16 cellular contexts compared by ENCODE assay signal in genomic region chr3:144502398-144502797, GRCh38.
DNase-seq lines count a peak whose midpoint lies in the region; ATAC-seq, FAIRE-seq and TF ChIP-seq lines count a peak whose summit lies in the region.
"Had no signal": no experiment of that assay in that cellular context is flagged by ENCODE, and none has a peak within 500 bp of the region (broad histone marks: within the 10 kb centered on the region; RNA-seq: fewer than 3 reads in every experiment).

No MANE protein-coding gene starts in this region.

- no peaks in the 10 kb centered on the region for H3K79me1 ChIP-seq in H1 (ENCODE audit: low read depth, low read length)

- no peak for TF ChIP-seq RAD21 in H1 (IDR thresholded peaks at IDR 0.05 in 1 of 2, conservative IDR thresholded peaks at IDR 0.05 in 1 of 2; ENCODE audit: low read depth in 2 of 2, low read length in 2 of 2)

- no peak overlapping the region for H2BK120ac ChIP-seq in H1 (replicated peaks; ENCODE audit: low read depth, low read length)

- peaks cover 20% of the 10 kb centered on the region for H3F3A ChIP-seq in neural progenitor cell (ENCODE audit: low read depth)

- H3K36me3 ChIP-seq in H1 (ENCODE audit: control insufficient read depth in 2 of 4, insufficient read depth in 4 of 4, low read length in 3 of 4) (no peaks in the 10 kb centered on the region), neural progenitor cell (no peaks in the 10 kb centered on the region)
- no peaks in the 10 kb centered on the region for H3K36me3 ChIP-seq in naive thymus-derived CD4-positive, alpha-beta T cell (ENCODE audit: control insufficient read depth in 2 of 3, insufficient read depth in 3 of 3, low read length in 3 of 3)
- H3K36me3 ChIP-seq: BE2C, HAP-1 had no signal

- intact Hi-C loops in naive thymus-derived CD4-positive, alpha-beta T cell (cut with micrococcal nuclease) = no loop called here

- no peaks in the 10 kb centered on the region; a peak in 1 of 4 replicates for H3K9me3 ChIP-seq in H1 (ENCODE audit: insufficient read depth in 2 of 2, low read depth in 1 of 2, low read length in 1 of 2)
- no peaks in the 10 kb centered on the region for H3K9me3 ChIP-seq in neural progenitor cell (ENCODE audit: low read depth)
- H3K9me3 ChIP-seq in naive thymus-derived CD4-positive, alpha-beta T cell (ENCODE audit: control insufficient read depth in 2 of 3, low read length in 3 of 3) = no peaks in the 10 kb centered on the region
- H3K9me3 ChIP-seq: BE2C had no signal

- H2BK5ac ChIP-seq in H1 (ENCODE audit: low read depth, low read length) = no peak overlapping the region

- H2AFZ ChIP-seq in H1 (ENCODE audit: low read length) = peak overlapping the region; percentile 83
- H2AFZ ChIP-seq in neural progenitor cell (replicated peaks) = no peak overlapping the region

- no peak for TF ChIP-seq POLR2A in H1 (IDR thresholded peaks at IDR 0.05; ENCODE audit: control extremely low read depth in 1 of 2, low read depth in 2 of 2, low read length in 2 of 2)

- H3K27ac ChIP-seq in H1 (ENCODE audit: low read depth, low read length) (no peak overlapping the region), neural progenitor cell (peak overlapping the region; percentile 71)
- no peak overlapping the region for H3K27ac ChIP-seq in naive thymus-derived CD4-positive, alpha-beta T cell (ENCODE audit: low read depth, low read length)
- H3K27ac ChIP-seq: C4-2B had no signal

- H3K4ac ChIP-seq in H1 (replicated peaks; ENCODE audit: insufficient read length, low read depth, low read length) = no peak overlapping the region

- H4K8ac ChIP-seq in H1 (ENCODE audit: extremely low read depth, insufficient read depth, low read length) = no peak overlapping the region

- H4K20me1 ChIP-seq in H1 (replicated peaks in 1 of 2; ENCODE audit: control insufficient read depth in 1 of 2, insufficient read depth in 2 of 2, low read length in 2 of 2) (no peaks in the 10 kb centered on the region), neural progenitor cell (ENCODE audit: low read depth) (no peaks in the 10 kb centered on the region)

- no peak for TF ChIP-seq EP300 in H1 (IDR thresholded peaks at IDR 0.05; ENCODE audit: borderline replicate concordance in 1 of 2, low read depth in 2 of 2, low read length in 2 of 2)

- WGBS in H1 (ENCODE audit: extremely low coverage in 1 of 2, insufficient coverage in 1 of 2, insufficient read length in 1 of 2, insufficient replicate concordance in 2 of 2, low coverage in 1 of 2, low lambda C conversion rate in 2 of 2, missing lambda C conversion rate in 1 of 2), 2 experiments = 80% methylated on average over 4 of the region's 4 CpGs; no CpG with 5 or more reads in 1 of the 2 experiments

- CTCF ChIA-PET in H1 (lab: Charles Lee; ENCODE audit: partially characterized antibody) = no interaction called here
- CTCF ChIA-PET in naive thymus-derived CD4-positive, alpha-beta T cell (lab: Charles Lee) = no interaction called here

- H2AK5ac ChIP-seq in H1 (ENCODE audit: low read depth, low read length) = no peak overlapping the region

- H3K4me3 ChIP-seq in H1 (ENCODE audit: extremely low read depth in 1 of 4, insufficient read depth in 2 of 4, low read depth in 3 of 4, low read length in 4 of 4) (no peak overlapping the region), neural progenitor cell (peak overlapping the region; percentile 5)
- no peak overlapping the region for H3K4me3 ChIP-seq in naive thymus-derived CD4-positive, alpha-beta T cell (ENCODE audit: low read length)
- H3K4me3 ChIP-seq: HAP-1 had no signal

- DNase-seq in G401 (ENCODE audit: low spot score) = peak; percentile 38
- peak; percentile 5 for DNase-seq in NCI-H446 treated with DMSO at 0.1 percent for 48 hours (lab: John Stamatoyannopoulos, UW)
- DNase-seq in H1 (ENCODE audit: low read depth in 1 of 2, low spot score in 2 of 2) = no peak
- DNase-seq in neural progenitor cell (ENCODE audit: low spot score) = peak; percentile 88
- DNase-seq in GM19240 (ENCODE audit: insufficient read length, low spot score) = no peak
- no peak for DNase-seq in pons (ENCODE audit: low spot score)
- no peak for DNase-seq in naive thymus-derived CD4-positive, alpha-beta T cell
- DNase-seq: BE2C; CD4-positive, alpha-beta memory T cell; COR-L47; DND-41 had no signal

- H3K23ac ChIP-seq in H1 (ENCODE audit: insufficient read length) = no peak overlapping the region

- H3K56ac ChIP-seq in H1 (replicated peaks; ENCODE audit: insufficient read length, low read depth, low read length) = no peak overlapping the region

- no peaks in the 10 kb centered on the region for H3K27me3 ChIP-seq in H1 (replicated peaks in 1 of 4; ENCODE audit: control insufficient read depth in 3 of 4, extremely low read depth in 1 of 4, insufficient read depth in 3 of 4, low read length in 3 of 4)
- H3K27me3 ChIP-seq in neural progenitor cell = no peaks in the 10 kb centered on the region
- H3K27me3 ChIP-seq in naive thymus-derived CD4-positive, alpha-beta T cell (ENCODE audit: control insufficient read depth in 2 of 2, insufficient read depth in 2 of 2, low read length in 2 of 2) = no peaks in the 10 kb centered on the region
- H3K27me3 ChIP-seq: BE2C had no signal

- no peak overlapping the region for H3K14ac ChIP-seq in H1 (ENCODE audit: insufficient read length)

- H3K18ac ChIP-seq in H1 (ENCODE audit: extremely low read depth, low read length) = no peak overlapping the region

- no peak overlapping the region for H3K4me2 ChIP-seq in H1 (ENCODE audit: insufficient read depth in 1 of 2, low read depth in 2 of 2, low read length in 2 of 2)
- peak overlapping the region; percentile 64 for H3K4me2 ChIP-seq in neural progenitor cell

- H2BK15ac ChIP-seq in H1 (ENCODE audit: low read length) = no peak overlapping the region

- H3K4me3 Mint-ChIP-seq in neural progenitor cell = peak overlapping the region; percentile 33
- no peak overlapping the region for H3K4me3 Mint-ChIP-seq in stimulated activated memory B cell treated with anti-CD40 and anti-IgM and Interleukin-4, amounts not matched to agents 10 μg/mL and 1 μg/mL and 100 μg/mL, for 72 hours
- H3K4me3 Mint-ChIP-seq in naive thymus-derived CD4-positive, alpha-beta T cell = no peak overlapping the region
- H3K4me3 Mint-ChIP-seq: CD4-positive, alpha-beta memory T cell; IgD-negative memory B cell had no signal

- POLR2A ChIA-PET in H1 (lab: Charles Lee; ENCODE audit: partially characterized antibody) = no interaction called here
- POLR2A ChIA-PET in naive thymus-derived CD4-positive, alpha-beta T cell (lab: Charles Lee) = no interaction called here

- in situ Hi-C loops in G401 (cut with HindIII; ENCODE audit: low sequenced_read_pairs) = no loop called here

- no peaks in the 10 kb centered on the region for H3K9me3 Mint-ChIP-seq in neural progenitor cell
- peaks cover 2% of the 10 kb centered on the region for H3K9me3 Mint-ChIP-seq in stimulated activated memory B cell treated with anti-CD40 and anti-IgM and Interleukin-4, amounts not matched to agents 10 μg/mL and 1 μg/mL and 100 μg/mL, for 72 hours
- no peaks in the 10 kb centered on the region for H3K9me3 Mint-ChIP-seq in naive thymus-derived CD4-positive, alpha-beta T cell

- H3K36me3 Mint-ChIP-seq in neural progenitor cell = no peaks in the 10 kb centered on the region
- no peaks in the 10 kb centered on the region for H3K36me3 Mint-ChIP-seq in stimulated activated memory B cell treated with anti-CD40 and anti-IgM and Interleukin-4, amounts not matched to agents 10 μg/mL and 1 μg/mL and 100 μg/mL, for 72 hours
- no peaks in the 10 kb centered on the region for H3K36me3 Mint-ChIP-seq in naive thymus-derived CD4-positive, alpha-beta T cell
- H3K36me3 Mint-ChIP-seq: CD4-positive, alpha-beta memory T cell; IgD-negative memory B cell had no signal

- H3K27ac Mint-ChIP-seq in neural progenitor cell = peak overlapping the region; percentile 54
- H3K27ac Mint-ChIP-seq in stimulated activated memory B cell treated with anti-CD40 and anti-IgM and Interleukin-4, amounts not matched to agents 10 μg/mL and 1 μg/mL and 100 μg/mL, for 72 hours = no peak overlapping the region
- H3K27ac Mint-ChIP-seq in naive thymus-derived CD4-positive, alpha-beta T cell = no peak overlapping the region
- H3K27ac Mint-ChIP-seq: CD4-positive, alpha-beta memory T cell; IgD-negative memory B cell had no signal

- peaks cover 29% of the 10 kb centered on the region for H3K4me1 Mint-ChIP-seq in neural progenitor cell
- H3K4me1 Mint-ChIP-seq in stimulated activated memory B cell treated with anti-CD40 and anti-IgM and Interleukin-4, amounts not matched to agents 10 μg/mL and 1 μg/mL and 100 μg/mL, for 72 hours = no peaks in the 10 kb centered on the region
- H3K4me1 Mint-ChIP-seq in naive thymus-derived CD4-positive, alpha-beta T cell = no peaks in the 10 kb centered on the region
- H3K4me1 Mint-ChIP-seq: CD4-positive, alpha-beta memory T cell; IgD-negative memory B cell had no signal

- no peak for ATAC-seq in stimulated activated memory B cell treated with anti-CD40 and anti-IgM and Interleukin-4, amounts not matched to agents 10 μg/mL and 1 μg/mL and 100 μg/mL, for 72 hours
- ATAC-seq in naive thymus-derived CD4-positive, alpha-beta T cell = no peak

- H4K5ac ChIP-seq in H1 (ENCODE audit: insufficient read length, low read depth, low read length) = no peak overlapping the region

- TF ChIP-seq CTCF in H1 (IDR thresholded peaks at IDR 0.05; ENCODE audit: control extremely low read depth in 1 of 3, insufficient read depth in 1 of 3, low read depth in 1 of 3, low read length in 3 of 3) (no peak), neural progenitor cell (IDR thresholded peaks at IDR 0.05) (no peak)

- H3K27me3 Mint-ChIP-seq in neural progenitor cell (ENCODE audit: insufficient read depth, low read depth) = peaks cover 4% of the 10 kb centered on the region
- no peaks in the 10 kb centered on the region for H3K27me3 Mint-ChIP-seq in stimulated activated memory B cell treated with anti-CD40 and anti-IgM and Interleukin-4, amounts not matched to agents 10 μg/mL and 1 μg/mL and 100 μg/mL, for 72 hours
- no peaks in the 10 kb centered on the region for H3K27me3 Mint-ChIP-seq in naive thymus-derived CD4-positive, alpha-beta T cell
- H3K27me3 Mint-ChIP-seq: CD4-positive, alpha-beta memory T cell had no signal

- no peak for FAIRE-seq in H1 (lab: Jason Lieb, UNC)
- FAIRE-seq: A204.1 had no signal

- no peaks in the 10 kb centered on the region for H3K79me2 ChIP-seq in H1 (ENCODE audit: control insufficient read depth in 1 of 2, insufficient read depth in 2 of 2, low read length in 2 of 2)
- no peaks in the 10 kb centered on the region for H3K79me2 ChIP-seq in neural progenitor cell (ENCODE audit: low read depth)

- H2BK20ac ChIP-seq in H1 (ENCODE audit: low read length) = no peak overlapping the region

- no peaks in the 10 kb centered on the region for H3K23me2 ChIP-seq in H1 (ENCODE audit: low read depth, low read length)

- peaks cover 0 to 6% (median 0%) of the 10 kb centered on the region in 4 experiments; a peak in 2 of 7 replicates for H3K4me1 ChIP-seq in H1 (replicated peaks in 1 of 4; ENCODE audit: control insufficient read depth in 3 of 4, insufficient read depth in 4 of 4, low read length in 3 of 4)
- H3K4me1 ChIP-seq in neural progenitor cell = peaks cover 30% of the 10 kb centered on the region
- no peaks in the 10 kb centered on the region for H3K4me1 ChIP-seq in naive thymus-derived CD4-positive, alpha-beta T cell (ENCODE audit: control insufficient read depth in 2 of 2, insufficient read depth in 2 of 2, low read length in 2 of 2)
- H3K4me1 ChIP-seq: BE2C had no signal

- H3K9ac ChIP-seq in H1 (replicated peaks in 1 of 4; ENCODE audit: extremely low read depth in 1 of 4, low read depth in 3 of 4, low read length in 3 of 4) (no peak overlapping the region), neural progenitor cell (no peak overlapping the region)

- no peak overlapping the region for H4K91ac ChIP-seq in H1 (replicated peaks; ENCODE audit: insufficient read length, low read length)

- H2BK12ac ChIP-seq in H1 (ENCODE audit: low read depth, low read length) = no peak overlapping the region

Comparison
In these comparisons a context has a peak if more than half of its experiments do, and no peak if none do; other contexts are left out.
1. DNase-seq: peak in G401 (single experiment), NCI-H446 treated with DMSO at 0.1 percent for 48 hours (single experiment) and neural progenitor cell (single experiment); none in H1 (0 of 2), GM19240 (single experiment), pons (single experiment) and naive thymus-derived CD4-positive, alpha-beta T cell (0 of 9).